Comparison of ENCODE assay signal across 15 cellular contexts in the genomic region with DNA sequence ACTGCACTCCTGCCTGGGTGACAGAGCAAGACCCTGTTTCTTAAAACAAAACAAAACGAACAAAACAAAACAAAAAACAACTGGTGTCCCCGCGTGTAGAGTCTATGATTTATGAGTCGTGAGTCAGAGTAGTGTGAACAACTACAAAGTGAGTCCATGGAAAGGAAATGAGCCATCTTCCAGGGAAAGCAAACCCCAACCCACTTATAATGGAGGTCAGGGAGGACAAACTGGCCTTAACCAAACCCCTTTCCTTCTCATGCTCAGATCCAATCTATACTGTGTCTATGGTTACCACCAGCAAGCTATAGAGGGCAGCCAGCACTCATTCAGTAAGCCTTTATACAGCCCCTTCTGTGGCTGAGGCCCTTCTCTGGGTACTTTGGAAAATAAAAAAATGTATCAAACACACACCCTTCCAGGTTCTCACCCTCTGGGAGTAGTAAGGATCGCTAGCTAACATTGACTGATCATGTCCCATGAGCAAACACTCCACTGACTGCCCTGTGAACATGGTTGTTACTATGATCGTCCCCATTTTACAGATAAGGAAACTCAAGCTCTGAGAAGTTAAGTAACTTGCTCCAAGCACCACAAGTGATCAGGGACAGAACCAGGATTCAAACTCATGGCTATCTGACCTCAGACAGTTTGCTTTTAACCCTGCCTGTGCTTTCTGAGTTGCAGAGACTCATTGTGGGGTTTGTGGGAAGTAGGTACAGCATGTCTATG. TPM values are rescaled to one million over a fixed set of nuclear protein-coding genes. Genes with fewer than 3 reads are reported as not detected.
A peak's percentile ranks its signal among the peaks of the same experiment; 100 is the strongest.
DNase-seq lines count a peak whose midpoint lies in the region; ATAC-seq, FAIRE-seq and TF ChIP-seq lines count a peak whose summit lies in the region.
"Had no signal": no experiment of that assay in that cellular context is flagged by ENCODE, and none has a peak within 500 bp of the region (broad histone marks: within the 10 kb centered on the region; RNA-seq: fewer than 3 reads in every experiment).

No MANE protein-coding gene starts in this region.

- TF ChIP-seq CTCF in brain microvascular endothelial cell (IDR thresholded peaks at IDR 0.05; ENCODE audit: low read depth, low read length, missing control alignments) = peak; percentile 14
- TF ChIP-seq CTCF in HepG2 (CRISPR knock-in tag; IDR thresholded peaks at IDR 0.05) = 0 out of 2 replicates have a peak, but pooled peaks have one; percentile 24
- no peak for TF ChIP-seq CTCF in hepatocyte (IDR thresholded peaks at IDR 0.05; ENCODE audit: poor library complexity)

- intact Hi-C loops in HepG2 (cut with micrococcal nuclease; ENCODE audit: unreplicated experiment) = no loop called here

- H3K4me1 ChIP-seq in HepG2 (ENCODE audit: insufficient read depth, low read length) (peaks cover 11% of the 10 kb centered on the region), hepatocyte (ENCODE audit: insufficient read depth) (peaks cover 12% of the 10 kb centered on the region)

- POLR2A ChIA-PET in HepG2 (lab: Yijun Ruan, JAX) = no interaction called here

- WGBS in HepG2 (ENCODE audit: low lambda C conversion rate) = 17% methylated on average over 6 of the region's 6 CpGs
- 75% methylated on average over 6 of the region's 6 CpGs for WGBS in hepatocyte (ENCODE audit: low lambda C conversion rate, missing lambda C conversion rate)

- H4K20me1 ChIP-seq in HepG2 (ENCODE audit: insufficient read depth, low read length) (no peaks in the 10 kb centered on the region), hepatocyte (ENCODE audit: insufficient read depth, poor library complexity, severe bottlenecking) (no peaks in the 10 kb centered on the region)

- TF ChIP-seq POLR2A in HepG2 (IDR thresholded peaks at IDR 0.05; ENCODE audit: insufficient read depth in 1 of 2, low read depth in 2 of 2, low read length in 2 of 2) = no peak

- H3K9me3 ChIP-seq in HepG2 (ENCODE audit: low read length) (no peaks in the 10 kb centered on the region), hepatocyte (ENCODE audit: low read depth) (no peaks in the 10 kb centered on the region)
- H3K9me3 ChIP-seq: ovary had no signal

- CTCF ChIA-PET in HepG2 (lab: Yijun Ruan, JAX; ENCODE audit: low intra/inter-chr PET ratio, low total read pairs) = no interaction called here

- H3K36me3 ChIP-seq in brain microvascular endothelial cell (replicated peaks) = no peaks in the 10 kb centered on the region
- no peaks in the 10 kb centered on the region for H3K36me3 ChIP-seq in HepG2 (replicated peaks in 1 of 2; ENCODE audit: control insufficient read depth in 1 of 2, insufficient read depth in 2 of 2, low read length in 2 of 2)
- H3K36me3 ChIP-seq in hepatocyte (replicated peaks; ENCODE audit: insufficient read depth, low read depth) = no peaks in the 10 kb centered on the region
- H3K36me3 ChIP-seq: ovary had no signal

- DNase-seq in AG08395 (ENCODE audit: low spot score) = peak; percentile 68
- DNase-seq in HT1080 (ENCODE audit: low read depth) = peak; percentile 87
- peak; percentile 56 for DNase-seq in brain microvascular endothelial cell
- no peak for DNase-seq in HepG2 (ENCODE audit: low spot score)
- DNase-seq in hepatocyte (ENCODE audit: low spot score) = no peak
- no peak for DNase-seq in anterior cingulate cortex (lab: John Stamatoyannopoulos, UW)
- DNase-seq in GDM1 (lab: John Stamatoyannopoulos, UW) = no peak
- DNase-seq: activated B cell treated with CpG ODN at 0.5 μM for 24 hours; effector CD4-positive, alpha-beta T cell; NCI-H2029; stimulated activated CD4-positive, alpha-beta T cell treated with anti-CD3 and anti-CD28 coated beads, Interleukin-4, amount 100 ng/mL, for 4 hours; substantia nigra had no signal

- peak; percentile 63 for ATAC-seq in HepG2
- ATAC-seq in GM21737 (IDR thresholded peaks at IDR 0.05; ENCODE audit: unreplicated experiment) = no peak
- ATAC-seq: activated T-helper 17 cell treated with anti-CD3 and anti-CD28 coated beads, Interleukin-2, amount 50 U/mL, for 72 hours had no signal

- BruUV-seq in HepG2 (replicated peaks; lab: Mats Ljungman, UMichigan) = no TSS peak

- H3K9ac ChIP-seq in HepG2 (ENCODE audit: insufficient read depth, low read depth, low read length) = no peak overlapping the region

- H3K27ac ChIP-seq in brain microvascular endothelial cell (peak overlapping the region; percentile 48), HepG2 (ENCODE audit: extremely low read length, insufficient read depth, low read length) (no peak overlapping the region), hepatocyte (no peak overlapping the region)
- H3K27ac ChIP-seq: ovary had no signal

- TF ChIP-seq EP300 in HepG2 (IDR thresholded peaks at IDR 0.05; ENCODE audit: low read depth in 2 of 2, low read length in 2 of 2) (no peak), HepG2 (CRISPR knock-in tag; IDR thresholded peaks at IDR 0.05; ENCODE audit: borderline replicate concordance) (no peak)

- in situ Hi-C loops in brain microvascular endothelial cell (cut with HindIII; ENCODE audit: low pct_ligation_motif_present, low sequenced_read_pairs) (no loop called here), HepG2 (cut with HindIII; ENCODE audit: extremely low pct_ligation_motif_present, low pct_unique_long_range_greater_than_20kb) (no loop called here)

- no peak overlapping the region; the same call in 1 of the 2 replicates for H3K4me2 ChIP-seq in HepG2 (ENCODE audit: low read depth, low read length)
- no peak overlapping the region for H3K4me2 ChIP-seq in hepatocyte

- no peaks in the 10 kb centered on the region for H3K79me2 ChIP-seq in HepG2 (ENCODE audit: insufficient read depth, low read length)
- no peaks in the 10 kb centered on the region for H3K79me2 ChIP-seq in hepatocyte

- H3K27me3 ChIP-seq in brain microvascular endothelial cell (replicated peaks) (no peaks in the 10 kb centered on the region), HepG2 (ENCODE audit: control insufficient read depth in 1 of 2, insufficient read depth in 2 of 2, low read length in 2 of 2) (no peaks in the 10 kb centered on the region), hepatocyte (no peaks in the 10 kb centered on the region)
- H3K27me3 ChIP-seq: ovary had no signal

- FAIRE-seq in HepG2 (lab: Jason Lieb, UNC) = no peak

- TF ChIP-seq RAD21 in HepG2 (CRISPR knock-in tag; IDR thresholded peaks at IDR 0.05) = no peak

- no peaks in the 10 kb centered on the region for H3K9me2 ChIP-seq in hepatocyte (replicated peaks; ENCODE audit: insufficient read depth)

- H3K4me3 ChIP-seq in brain microvascular endothelial cell (ENCODE audit: low read depth, low read length) (no peak overlapping the region), HepG2 (replicated peaks in 1 of 3; ENCODE audit: insufficient read depth in 1 of 3, low read depth in 2 of 3, low read length in 3 of 3) (no peak overlapping the region), hepatocyte (no peak overlapping the region)
- H3K4me3 ChIP-seq: ovary had no signal

- no peak overlapping the region for H2AFZ ChIP-seq in HepG2 (ENCODE audit: low read length)
- no peak overlapping the region for H2AFZ ChIP-seq in hepatocyte

RNA-seq across cellular contexts. Expression of gene COLEC12, which starts 24.7 kb away (rescaled TPM):
- not detected in 2 replicates for total RNA-seq in HT1080 (2014; rRNA removed; shearing (Covaris generic))
- polyA plus RNA-seq in HT1080 (2015; cell fraction: cytosol; rRNA removed) = 0.01 and 0.10 TPM in 2 replicates
- 0.10 and 0.11 TPM in 2 replicates for polyA plus RNA-seq in HT1080 (2015; cell fraction: nucleus; rRNA removed)
- total RNA-seq in HepG2 (2016; rRNA removed; fragmentation: Illumina TruSeq; extraction: Trizol) = 0.02 TPM in 1 of 2 replicates, not detected in the other
- not detected in 2 replicates for total RNA-seq in HepG2 (2016; cell fraction: cytosol; rRNA removed; fragmentation: Illumina TruSeq; extraction: Trizol; ENCODE audit: low read depth)
- 0.02 TPM in 1 of 2 replicates, not detected in the other for total RNA-seq in HepG2 (2016; cell fraction: insoluble cytoplasmic fraction; rRNA removed; fragmentation: Illumina TruSeq; extraction: Trizol)
- not detected in 2 replicates for total RNA-seq in HepG2 (2016; cell fraction: membrane; rRNA removed; fragmentation: Illumina TruSeq; extraction: Trizol)
- 0.06 TPM in 1 of 2 replicates, not detected in the other for total RNA-seq in HepG2 (2016; cell fraction: nucleus; rRNA removed; fragmentation: Illumina TruSeq; extraction: Trizol)
- 0.11 and 0.21 TPM in 2 replicates for polyA plus RNA-seq in HepG2 (2011; rRNA removed)
- 0.09 and 0.13 TPM in 2 replicates for polyA plus RNA-seq in HepG2 (2011; cell fraction: cytosol; rRNA removed)
- polyA plus RNA-seq in HepG2 (2011; cell fraction: nucleus; rRNA removed) = 0.14 TPM in 2 replicates
- 0.80 and 1.8 TPM in 2 replicates for polyA plus RNA-seq in HepG2 (2012)
- polyA plus RNA-seq in HepG2 (2016; cell fraction: cytosol; fragmentation: Illumina TruSeq; extraction: Trizol; ENCODE audit: low read depth) = 0.02 TPM in 1 of 2 replicates, not detected in the other
- not detected in 2 replicates for polyA plus RNA-seq in HepG2 (2016; cell fraction: insoluble cytoplasmic fraction; fragmentation: Illumina TruSeq; extraction: Trizol; ENCODE audit: low read depth)
- polyA plus RNA-seq in HepG2 (2016; cell fraction: membrane; fragmentation: Illumina TruSeq; extraction: Trizol; ENCODE audit: low read depth) = not detected in 2 replicates
- 0.09 TPM in 1 of 2 replicates, not detected in the other for polyA plus RNA-seq in HepG2 (2016; cell fraction: nucleus; fragmentation: Illumina TruSeq; extraction: Trizol; ENCODE audit: insufficient read depth, low read depth)
- polyA minus RNA-seq in HepG2 (2011; rRNA and poly(A)+ RNA removed; ENCODE audit: low replicate concordance) = 0.04 TPM in 1 of 2 replicates, not detected in the other
- 0.10 TPM in 1 of 2 replicates, not detected in the other for polyA minus RNA-seq in HepG2 (2011; cell fraction: cytosol; rRNA and poly(A)+ RNA removed)
- 0.13 and 0.25 TPM in 2 replicates for polyA minus RNA-seq in HepG2 (2011; cell fraction: nucleus; rRNA and poly(A)+ RNA removed)
- 21.2 and 23.2 TPM in 2 replicates for total RNA-seq in hepatocyte
- 28.3 and 33.3 TPM in 2 replicates for polyA plus RNA-seq in hepatocyte
- total RNA-seq: activated B cell treated with CpG ODN at 0.5 μM for 24 hours; activated T-helper 17 cell treated with anti-CD3 and anti-CD28 coated beads, Interleukin-2, amount 50 U/mL, for 72 hours had no signal

RNA-seq across cellular contexts. Expression of gene CETN1, which starts 54.9 kb away (rescaled TPM):
- total RNA-seq in HT1080 (2014; rRNA removed; shearing (Covaris generic)) = not detected in 2 replicates
- polyA plus RNA-seq in HT1080 (2015; cell fraction: cytosol; rRNA removed) = not detected in 2 replicates
- not detected in 2 replicates for polyA plus RNA-seq in HT1080 (2015; cell fraction: nucleus; rRNA removed)
- total RNA-seq in HepG2 (2016; rRNA removed; fragmentation: Illumina TruSeq; extraction: Trizol) (not detected in 2 replicates), hepatocyte (not detected in 2 replicates)
- total RNA-seq in HepG2 (2016; cell fraction: cytosol; rRNA removed; fragmentation: Illumina TruSeq; extraction: Trizol; ENCODE audit: low read depth) = not detected in 2 replicates
- total RNA-seq in HepG2 (2016; cell fraction: insoluble cytoplasmic fraction; rRNA removed; fragmentation: Illumina TruSeq; extraction: Trizol) = not detected in 2 replicates
- not detected in 2 replicates for total RNA-seq in HepG2 (2016; cell fraction: membrane; rRNA removed; fragmentation: Illumina TruSeq; extraction: Trizol)
- total RNA-seq in HepG2 (2016; cell fraction: nucleus; rRNA removed; fragmentation: Illumina TruSeq; extraction: Trizol) = not detected in 2 replicates
- polyA plus RNA-seq in HepG2 (2011; rRNA removed) (not detected in 2 replicates), hepatocyte (not detected in 2 replicates)
- polyA plus RNA-seq in HepG2 (2011; cell fraction: cytosol; rRNA removed) = not detected in 2 replicates
- polyA plus RNA-seq in HepG2 (2011; cell fraction: nucleus; rRNA removed) = not detected in 2 replicates
- polyA plus RNA-seq in HepG2 (2012) = not detected in 2 replicates
- polyA plus RNA-seq in HepG2 (2016; cell fraction: cytosol; fragmentation: Illumina TruSeq; extraction: Trizol; ENCODE audit: low read depth) = not detected in 2 replicates
- polyA plus RNA-seq in HepG2 (2016; cell fraction: insoluble cytoplasmic fraction; fragmentation: Illumina TruSeq; extraction: Trizol; ENCODE audit: low read depth) = not detected in 2 replicates
- not detected in 2 replicates for polyA plus RNA-seq in HepG2 (2016; cell fraction: membrane; fragmentation: Illumina TruSeq; extraction: Trizol; ENCODE audit: low read depth)
- not detected in 2 replicates for polyA plus RNA-seq in HepG2 (2016; cell fraction: nucleus; fragmentation: Illumina TruSeq; extraction: Trizol; ENCODE audit: insufficient read depth, low read depth)
- not detected in 2 replicates for polyA minus RNA-seq in HepG2 (2011; rRNA and poly(A)+ RNA removed; ENCODE audit: low replicate concordance)
- polyA minus RNA-seq in HepG2 (2011; cell fraction: cytosol; rRNA and poly(A)+ RNA removed) = not detected in 2 replicates
- not detected in 2 replicates for polyA minus RNA-seq in HepG2 (2011; cell fraction: nucleus; rRNA and poly(A)+ RNA removed)
- total RNA-seq: activated B cell treated with CpG ODN at 0.5 μM for 24 hours; activated T-helper 17 cell treated with anti-CD3 and anti-CD28 coated beads, Interleukin-2, amount 50 U/mL, for 72 hours; ovary had no signal
- polyA plus RNA-seq: ovary had no signal

Comparison
In these comparisons a context has a peak if more than half of its experiments do, and no peak if none do; other contexts are left out.
1. DNase-seq: peak in AG08395 (single experiment), HT1080 (single experiment) and brain microvascular endothelial cell (single experiment); none in HepG2 (single experiment), hepatocyte (single experiment), anterior cingulate cortex (0 of 58) and GDM1 (single experiment).
2. RNA of gene COLEC12, which starts 24.7 kb away (total RNA-seq): 21.2 to 23.2 TPM in hepatocyte; 0.02 to 0.06 TPM in HepG2 and not detected in HT1080; every median in the first group is over 10 times any median in the second.